In the genomic region with DNA sequence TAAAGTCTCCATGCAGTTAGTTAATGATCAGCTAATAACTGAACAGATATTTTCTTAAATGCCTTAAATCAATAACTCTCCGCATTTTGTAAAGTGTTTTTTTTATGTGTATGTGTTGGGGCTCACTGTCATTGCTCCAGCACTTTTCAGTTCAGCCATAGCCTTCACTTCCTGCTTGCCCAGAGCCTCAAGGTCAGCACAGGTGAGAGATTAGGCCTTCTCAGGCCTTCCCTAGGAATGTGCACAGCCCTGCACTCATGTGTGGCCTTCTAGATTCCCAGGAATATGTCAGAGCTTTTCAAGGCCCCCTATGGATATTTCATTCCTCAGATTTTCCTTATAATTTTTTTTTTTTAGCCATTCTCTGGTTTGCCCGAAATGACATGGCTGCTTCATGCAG, we compare ENCODE assay signal across 10 cellular contexts.
"Had no signal": no experiment of that assay in that cellular context is flagged by ENCODE, and none has a peak within 500 bp of the region (broad histone marks: within the 10 kb centered on the region; RNA-seq: fewer than 3 reads in every experiment).

No MANE protein-coding gene starts in this region.

- H3K27ac Mint-ChIP-seq: HFFc6, IgD-negative memory B cell had no signal

- H3K9me3 ChIP-seq: HAP-1 had no signal

- H3K4me3 ChIP-seq: GM23248, HAP-1 had no signal

- H3K27ac ChIP-seq: GM23248, HL-60 had no signal

- H3K9ac ChIP-seq: GM23248 had no signal

- DNase-seq: GM23248, GOT3, H7, HFFc6, KBM-7 had no signal

- FAIRE-seq: HepG2 had no signal

- H3K4me3 Mint-ChIP-seq: HFFc6, IgD-negative memory B cell had no signal

- H3K4me1 Mint-ChIP-seq: IgD-negative memory B cell had no signal

- H2AFZ ChIP-seq: GM23248 had no signal

- H3K36me3 ChIP-seq: HAP-1 had no signal

- ATAC-seq: HCT116, HepG2 had no signal

- H3K4me1 ChIP-seq: HAP-1 had no signal
